21 cellular contexts compared by ENCODE assay signal in genomic region chr5:157164521-157164920, GRCh38. TPM values are rescaled to one million over a fixed set of nuclear protein-coding genes. Genes with fewer than 3 reads are reported as not detected.
"Had no signal": no experiment of that assay in that cellular context is flagged by ENCODE, and none has a peak within 500 bp of the region (broad histone marks: within the 10 kb centered on the region; RNA-seq: fewer than 3 reads in every experiment).

No MANE protein-coding gene starts in this region.

- H3K27ac ChIP-seq: brain microvascular endothelial cell, cardiac muscle cell, Peyer's patch, RWPE1, SJCRH30 had no signal

- H3K36me3 ChIP-seq: brain microvascular endothelial cell, cardiac muscle cell, Peyer's patch, SJCRH30 had no signal

- H3K4me1 ChIP-seq: Peyer's patch had no signal

- H3K9me3 ChIP-seq: Peyer's patch, SJCRH30 had no signal

- H3K4me3 ChIP-seq: cardiac muscle cell, K562, Peyer's patch, SJCRH30 had no signal

- H3K27me3 ChIP-seq: brain microvascular endothelial cell, cardiac muscle cell, Peyer's patch had no signal

- DNase-seq: activated CD4-positive, alpha-beta T cell treated with anti-CD3 and anti-CD28 coated beads for 1 hour; activated CD4-positive, alpha-beta T cell treated with anti-CD3 and anti-CD28 coated beads, Interleukin-2, amount 50 U/mL, for 1 hour; activated T-cell treated with anti-CD3 and anti-CD28 coated beads, Interleukin-2, amount 50 U/mL, for 4 hours; brain microvascular endothelial cell; Karpas-422; NCI-H146; NCI-H187 treated with DMSO at 0.1 percent for 48 hours; NCI-H2081 treated with DMSO at 0.1 percent for 48 hours; NCI-H446; NCI-H524; Peyer's patch; Right ventricle myocardium superior; SJCRH30; SW 1271 had no signal

- H3K4me3 Mint-ChIP-seq: activated T-cell treated with anti-CD3 and anti-CD28 coated beads, Interleukin-2, amount 50 U/mL, for 4 hours had no signal

- ATAC-seq: activated naive CD4-positive, alpha-beta T cell treated with anti-CD3 and anti-CD28 coated beads, Interleukin-2, amount 50 U/mL, for 72 hours; activated T-cell treated with anti-CD3 and anti-CD28 coated beads, Interleukin-2, amount 50 U/mL, for 4 hours; K562; SK-N-SH treated with all-trans-retinoic acid at 6 μM for 48 hours had no signal

- H3K27ac Mint-ChIP-seq: activated naive CD4-positive, alpha-beta T cell treated with anti-CD3 and anti-CD28 coated beads, Interleukin-2, amount 50 U/mL, for 72 hours had no signal

- FAIRE-seq: K562 had no signal

- H3K9me3 Mint-ChIP-seq: activated T-cell treated with anti-CD3 and anti-CD28 coated beads, Interleukin-2, amount 50 U/mL, for 4 hours had no signal

RNA-seq across cellular contexts. Expression of gene GARIN3, which starts 1.5 kb away (rescaled TPM):
- total RNA-seq: cardiac muscle cell; K562; Peyer's patch; Right ventricle myocardium superior; SJCRH30; T-helper 1 cell treated with Interleukin-12 subunit alpha and Interleukin-12 subunit beta and Interleukin-4 antibody, amounts not matched to agents 30 ng/mL and 1 ng/mL, for 36 hours had no signal
- polyA plus RNA-seq: adipose tissue, cardiac muscle cell, K562 had no signal

RNA-seq across cellular contexts. Expression of gene ITK, which starts 16.1 kb away (rescaled TPM):
- total RNA-seq: cardiac muscle cell, SJCRH30 had no signal
- polyA plus RNA-seq: cardiac muscle cell, K562 had no signal

RNA-seq across cellular contexts. Expression of gene HAVCR2, which starts 55.7 kb away (rescaled TPM):
- polyA plus RNA-seq: cardiac muscle cell had no signal
